Comparison of ENCODE assay signal across 1 cellular context in genomic region chr15:43826508-43827286, GRCh38.
TF ChIP-seq lines count a peak whose summit lies in the region.

TSS of gene WDR76 (plus strand) at chr15:43827002. CDS start at chr15:43827033, 31 bp downstream.

TF ChIP-seq in A549, 52 proteins besides CTCF, POLR2A, EP300 and RAD21 (continued from another document):
- TF ChIP-seq E2F6 (IDR thresholded peaks at IDR 0.05; ENCODE audit: borderline replicate concordance, low read depth): peak; percentile 93
